In genomic region chr15:88920892-88921435, GRCh38 we compare ENCODE assay signal across 8 cellular contexts. TPM values are rescaled to one million over a fixed set of nuclear protein-coding genes. Genes with fewer than 3 reads are reported as not detected.
DNase-seq lines count a peak whose midpoint lies in the region; ATAC-seq and TF ChIP-seq lines count a peak whose summit lies in the region.
"Not testable (repeated sequence)": the region's sequence is repeated elsewhere in the genome, so short reads cannot be mapped to it uniquely, and the experiment has no call there.

No MANE protein-coding gene starts in this region.

- not testable (repeated sequence) for H3K9me3 ChIP-seq in SK-N-SH

- not testable (repeated sequence) for H3K9me3 Mint-ChIP-seq in activated naive CD4-positive, alpha-beta T cell treated with anti-CD3 and anti-CD28 coated beads for 36 hours

- H3K27ac ChIP-seq in SK-N-SH (ENCODE audit: low read depth in 2 of 2, low read length in 1 of 2) = peak overlapping the region in 1 of 2 experiments; percentile 51; a peak in 1 of 4 replicates

- not testable (repeated sequence) for TF ChIP-seq RAD21 in SK-N-SH (IDR thresholded peaks at IDR 0.05; ENCODE audit: low read length)

- H4K20me1 ChIP-seq in SK-N-SH (ENCODE audit: insufficient read depth) = not testable (repeated sequence)

- 58% methylated on average over 12 of the region's 12 CpGs for WGBS in SK-N-SH (ENCODE audit: low lambda C conversion rate)

- not testable (repeated sequence) for H3K4me3 Mint-ChIP-seq in activated naive CD4-positive, alpha-beta T cell treated with anti-CD3 and anti-CD28 coated beads for 36 hours

- H2AFZ ChIP-seq in SK-N-SH (ENCODE audit: low read depth) = not testable (repeated sequence)

- H3K4me3 ChIP-seq in SK-N-SH (ENCODE audit: low read depth in 2 of 2, low read length in 1 of 2) = not testable (repeated sequence)

- intact Hi-C loops in activated naive CD4-positive, alpha-beta T cell treated with anti-CD3 and anti-CD28 coated beads for 36 hours (cut with micrococcal nuclease) = not testable (repeated sequence)

- DNase-seq in GM04504 (ENCODE audit: low read depth) = peak; percentile 68
- DNase-seq in SK-N-SH = not testable (repeated sequence)
- DNase-seq in activated naive CD4-positive, alpha-beta T cell treated with anti-CD3 and anti-CD28 coated beads for 36 hours = peak; percentile 61
- peak; percentile 53 for DNase-seq in fibroblast of peridontal ligament (ENCODE audit: extremely low read depth)
- DNase-seq in stimulated activated CD4-positive, alpha-beta T cell treated with anti-CD3 and anti-CD28 coated beads, Interleukin-15, amount 100 ng/mL, for 48 hours (ENCODE audit: low read depth in 2 of 2) = peak; percentile 37 to 62

- not testable (repeated sequence) for H3K36me3 ChIP-seq in SK-N-SH (replicated peaks in 1 of 2; ENCODE audit: control insufficient read depth in 1 of 2, insufficient read depth in 2 of 2, low read length in 1 of 2)

- H3K27me3 Mint-ChIP-seq in activated naive CD4-positive, alpha-beta T cell treated with anti-CD3 and anti-CD28 coated beads for 36 hours (ENCODE audit: low read depth) = not testable (repeated sequence)

- H3K9ac ChIP-seq in SK-N-SH = not testable (repeated sequence)

- peaks cover 0 to 12% of the 10 kb centered on the region in 2 experiments; a peak in 1 of 4 replicates for H3K4me1 ChIP-seq in SK-N-SH (ENCODE audit: control insufficient read depth in 1 of 2, insufficient read depth in 2 of 2, low read depth in 1 of 2, low read length in 1 of 2)

- not testable (repeated sequence) for H3K79me2 ChIP-seq in SK-N-SH (ENCODE audit: insufficient read depth)

- H3K27ac Mint-ChIP-seq in activated naive CD4-positive, alpha-beta T cell treated with anti-CD3 and anti-CD28 coated beads for 36 hours = not testable (repeated sequence)

- not testable (repeated sequence) for H3K27me3 ChIP-seq in SK-N-SH (ENCODE audit: insufficient read depth)

- CTCF ChIA-PET in SK-N-SH (lab: Yijun Ruan, JAX) = interaction anchor here (1.2 to 3.4 kb wide), 3 partner anchors 16 to 263 kb away, joined by 3 to 11 read pairs (median 5); no protein-coding TSS in a partner anchor
- CTCF ChIA-PET in activated naive CD4-positive, alpha-beta T cell treated with anti-CD3 and anti-CD28 coated beads for 36 hours (lab: Charles Lee) = interaction anchor here (0.9 kb wide), 1 partner anchor 18 kb away, joined by 3 read pairs; no protein-coding TSS in a partner anchor

- peaks cover 16% of the 10 kb centered on the region for H3K4me1 Mint-ChIP-seq in activated naive CD4-positive, alpha-beta T cell treated with anti-CD3 and anti-CD28 coated beads for 36 hours (ENCODE audit: low read depth)

- H3K4me2 ChIP-seq in SK-N-SH = peak overlapping the region; percentile 33; the same call in 1 of the 2 replicates

- ATAC-seq in GM19438 (IDR thresholded peaks at IDR 0.05; ENCODE audit: low read depth, unreplicated experiment) (peak; percentile 52), HG02588 (IDR thresholded peaks at IDR 0.05; ENCODE audit: unreplicated experiment) (peak; percentile 89), HG03460 (IDR thresholded peaks at IDR 0.05; ENCODE audit: unreplicated experiment) (peak; percentile 67)

- not testable (repeated sequence) for H3K36me3 Mint-ChIP-seq in activated naive CD4-positive, alpha-beta T cell treated with anti-CD3 and anti-CD28 coated beads for 36 hours (ENCODE audit: low read depth)

- H3F3A ChIP-seq in SK-N-SH (replicated peaks; ENCODE audit: insufficient read depth) = not testable (repeated sequence)

- H3K9me2 ChIP-seq in SK-N-SH = not testable (repeated sequence)

- TF ChIP-seq EP300 in SK-N-SH (IDR thresholded peaks at IDR 0.05; ENCODE audit: borderline replicate concordance in 1 of 2, low read depth in 1 of 2, low read length in 1 of 2) = not testable (repeated sequence)

- TF ChIP-seq CTCF in SK-N-SH (IDR thresholded peaks at IDR 0.05) = not testable (repeated sequence)

- POLR2A ChIA-PET in SK-N-SH (lab: Yijun Ruan, JAX) = not testable (repeated sequence)

TF ChIP-seq in SK-N-SH, 30 proteins besides CTCF, POLR2A, EP300 and RAD21:
- TF ChIP-seq, protein P1, sequence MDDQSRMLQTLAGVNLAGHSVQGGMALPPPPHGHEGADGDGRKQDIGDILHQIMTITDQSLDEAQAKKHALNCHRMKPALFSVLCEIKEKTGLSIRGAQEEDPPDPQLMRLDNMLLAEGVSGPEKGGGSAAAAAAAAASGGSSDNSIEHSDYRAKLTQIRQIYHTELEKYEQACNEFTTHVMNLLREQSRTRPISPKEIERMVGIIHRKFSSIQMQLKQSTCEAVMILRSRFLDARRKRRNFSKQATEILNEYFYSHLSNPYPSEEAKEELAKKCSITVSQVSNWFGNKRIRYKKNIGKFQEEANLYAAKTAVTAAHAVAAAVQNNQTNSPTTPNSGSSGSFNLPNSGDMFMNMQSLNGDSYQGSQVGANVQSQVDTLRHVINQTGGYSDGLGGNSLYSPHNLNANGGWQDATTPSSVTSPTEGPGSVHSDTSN (IDR thresholded peaks at IDR 0.05) = 0 out of 2 replicates have a peak, but pooled peaks have one; percentile 17
- TF ChIP-seq FOSL2 (IDR thresholded peaks at IDR 0.05; ENCODE audit: borderline replicate concordance, low read depth) (peak; percentile 54; the same call in 1 of the 2 replicates), JUND (IDR thresholded peaks at IDR 0.05) (0 out of 2 replicates have a peak, but pooled peaks have one; percentile 17)

RNA-seq across cellular contexts. Expression of gene MFGE8, which starts 7.8 kb away (rescaled TPM):
- polyA plus RNA-seq in SK-N-SH (2012; rRNA removed) = 210 and 247 TPM in 2 replicates
- 106 and 153 TPM in 2 replicates for polyA plus RNA-seq in SK-N-SH (2012; cell fraction: cytosol; rRNA removed)
- 444 and 513 TPM in 2 replicates for polyA plus RNA-seq in SK-N-SH (2012; cell fraction: nucleus; rRNA removed)
- 10 to 100 TPM; 28.2 to 31.6 TPM for total RNA-seq in activated naive CD4-positive, alpha-beta T cell treated with anti-CD3 and anti-CD28 coated beads for 36 hours

RNA-seq across cellular contexts. Expression of gene HAPLN3, which starts 25.6 kb away (rescaled TPM):
- polyA plus RNA-seq in SK-N-SH (2012; rRNA removed) = 8.3 and 9.7 TPM in 2 replicates
- 2.7 and 3.7 TPM in 2 replicates for polyA plus RNA-seq in SK-N-SH (2012; cell fraction: cytosol; rRNA removed)
- polyA plus RNA-seq in SK-N-SH (2012; cell fraction: nucleus; rRNA removed) = 28.0 and 34.0 TPM in 2 replicates
- 100 to 1,000 TPM; 103 to 105 TPM for total RNA-seq in activated naive CD4-positive, alpha-beta T cell treated with anti-CD3 and anti-CD28 coated beads for 36 hours
